Comparison of ENCODE assay signal across 12 cellular contexts in genomic region chr13:92224052-92224821, GRCh38.
DNase-seq lines count a peak whose midpoint lies in the region; ATAC-seq, FAIRE-seq and TF ChIP-seq lines count a peak whose summit lies in the region.
"Had no signal": no experiment of that assay in that cellular context is flagged by ENCODE, and none has a peak within 500 bp of the region (broad histone marks: within the 10 kb centered on the region; RNA-seq: fewer than 3 reads in every experiment).

No MANE protein-coding gene starts in this region.

- H3K27me3 Mint-ChIP-seq in astrocyte (ENCODE audit: low read depth, unreplicated experiment), result no peaks in the 10 kb centered on the region
- no peaks in the 10 kb centered on the region for H3K27me3 Mint-ChIP-seq in activated T-helper 1 cell treated with anti-CD3 and anti-CD28 coated beads, Interleukin-12 subunit alpha, Interleukin-12 subunit beta, Interleukin-2, Interleukin-4 antibody, amounts not matched to agents 30 ng/mL and 10 ng/mL and 1 ng/mL, durations not matched to agents 14 hours and 24 hours and 36 hours (ENCODE audit: insufficient read depth)

- DNase-seq in Right ventricle myocardium superior (no peak), right atrium auricular region (ENCODE audit: low spot score) (no peak), astrocyte (ENCODE audit: low read depth) (peak; percentile 99), kidney epithelial cell (ENCODE audit: low read depth) (peak; percentile 48), cerebellar nuclear complex (lab: John Stamatoyannopoulos, UW) (no peak)
- DNase-seq in activated T-helper 1 cell treated with anti-CD3 and anti-CD28 coated beads, Interleukin-12 subunit alpha, Interleukin-12 subunit beta, Interleukin-2, Interleukin-4 antibody, amounts not matched to agents 30 ng/mL and 10 ng/mL and 1 ng/mL, durations not matched to agents 14 hours and 24 hours and 36 hours (ENCODE audit: low spot score), result no peak
- DNase-seq: NCI-H1436 treated with DMSO at 0.1 percent for 48 hours, nucleus accumbens had no signal

- TF ChIP-seq CTCF in right atrium auricular region (IDR thresholded peaks at IDR 0.05) (no peak), astrocyte (IDR thresholded peaks at IDR 0.05; ENCODE audit: insufficient read depth, low read depth, low read length) (no peak), kidney epithelial cell (IDR thresholded peaks at IDR 0.05; ENCODE audit: insufficient read depth, low read length, poor library complexity, severe bottlenecking) (no peak)

- no peaks in the 10 kb centered on the region for H3K36me3 ChIP-seq in right atrium auricular region
- H3K36me3 ChIP-seq in astrocyte (ENCODE audit: insufficient read depth, low read length), result no peaks in the 10 kb centered on the region
- H3K36me3 ChIP-seq in kidney epithelial cell (ENCODE audit: control insufficient read depth, insufficient read depth, low read length), result no peaks in the 10 kb centered on the region
- H3K36me3 ChIP-seq: ascending aorta, SJSA1 had no signal

- H3K27ac ChIP-seq in right atrium auricular region (peak overlapping the region in 1 of 2 donors; percentile 48), astrocyte (ENCODE audit: low read depth, low read length) (peak overlapping the region; percentile 54)
- H3K27ac ChIP-seq: ascending aorta, SJSA1 had no signal

- no peaks in the 10 kb centered on the region for H3K4me1 ChIP-seq in right atrium auricular region
- H3K4me1 ChIP-seq in astrocyte (ENCODE audit: insufficient read depth, low read length), result peaks cover 25% of the 10 kb centered on the region
- H3K4me1 ChIP-seq: ascending aorta, SJSA1 had no signal

- peaks cover 40% of the 10 kb centered on the region for H3K4me1 Mint-ChIP-seq in astrocyte (ENCODE audit: low read depth, unreplicated experiment)
- H3K4me1 Mint-ChIP-seq in activated T-helper 1 cell treated with anti-CD3 and anti-CD28 coated beads, Interleukin-12 subunit alpha, Interleukin-12 subunit beta, Interleukin-2, Interleukin-4 antibody, amounts not matched to agents 30 ng/mL and 10 ng/mL and 1 ng/mL, durations not matched to agents 14 hours and 24 hours and 36 hours (ENCODE audit: low read depth), result no peaks in the 10 kb centered on the region

- H3K9ac ChIP-seq in astrocyte (ENCODE audit: low read length), result no peak overlapping the region

- peak; percentile 29 for FAIRE-seq in astrocyte (lab: Jason Lieb, UNC)

- H3K4me3 ChIP-seq in right atrium auricular region (no peak overlapping the region), astrocyte (ENCODE audit: insufficient read depth, low read depth, low read length) (no peak overlapping the region), kidney epithelial cell (ENCODE audit: low read depth, low read length) (no peak overlapping the region)
- H3K4me3 ChIP-seq: ascending aorta, SJSA1 had no signal

- intact Hi-C loops in Right ventricle myocardium superior (cut with DNase I), result no loop called here
- intact Hi-C loops in activated T-helper 1 cell treated with anti-CD3 and anti-CD28 coated beads, Interleukin-12 subunit alpha, Interleukin-12 subunit beta, Interleukin-2, Interleukin-4 antibody, amounts not matched to agents 30 ng/mL and 10 ng/mL and 1 ng/mL, durations not matched to agents 14 hours and 24 hours and 36 hours (cut with micrococcal nuclease), result no loop called here

- H3K27me3 ChIP-seq in right atrium auricular region (no peaks in the 10 kb centered on the region), astrocyte (ENCODE audit: insufficient read depth, low read length) (no peaks in the 10 kb centered on the region), kidney epithelial cell (ENCODE audit: control insufficient read depth, insufficient read depth, low read length) (no peaks in the 10 kb centered on the region)
- H3K27me3 ChIP-seq: ascending aorta, SJSA1 had no signal

- ATAC-seq in Right ventricle myocardium superior (ENCODE audit: poor library complexity), result peak; percentile 90
- ATAC-seq in HG02852 (IDR thresholded peaks at IDR 0.05; ENCODE audit: unreplicated experiment), result no peak
- ATAC-seq in HG03135 (IDR thresholded peaks at IDR 0.05; ENCODE audit: unreplicated experiment), result no peak

- H3K27ac Mint-ChIP-seq in astrocyte (ENCODE audit: unreplicated experiment), result peak overlapping the region; percentile 62
- H3K27ac Mint-ChIP-seq in activated T-helper 1 cell treated with anti-CD3 and anti-CD28 coated beads, Interleukin-12 subunit alpha, Interleukin-12 subunit beta, Interleukin-2, Interleukin-4 antibody, amounts not matched to agents 30 ng/mL and 10 ng/mL and 1 ng/mL, durations not matched to agents 14 hours and 24 hours and 36 hours, result no peak overlapping the region

- H3K79me2 ChIP-seq in astrocyte (ENCODE audit: insufficient read depth, low read length), result no peaks in the 10 kb centered on the region

- H4K20me1 ChIP-seq in astrocyte (ENCODE audit: insufficient read depth, low read length), result no peaks in the 10 kb centered on the region

- H3K36me3 Mint-ChIP-seq in astrocyte (ENCODE audit: low read depth, unreplicated experiment), result no peaks in the 10 kb centered on the region
- no peaks in the 10 kb centered on the region for H3K36me3 Mint-ChIP-seq in activated T-helper 1 cell treated with anti-CD3 and anti-CD28 coated beads, Interleukin-12 subunit alpha, Interleukin-12 subunit beta, Interleukin-2, Interleukin-4 antibody, amounts not matched to agents 30 ng/mL and 10 ng/mL and 1 ng/mL, durations not matched to agents 14 hours and 24 hours and 36 hours (ENCODE audit: low read depth)

- peaks cover under 1% of the 10 kb centered on the region for H3K9me3 Mint-ChIP-seq in astrocyte (ENCODE audit: unreplicated experiment)
- peaks cover 5% of the 10 kb centered on the region for H3K9me3 Mint-ChIP-seq in activated T-helper 1 cell treated with anti-CD3 and anti-CD28 coated beads, Interleukin-12 subunit alpha, Interleukin-12 subunit beta, Interleukin-2, Interleukin-4 antibody, amounts not matched to agents 30 ng/mL and 10 ng/mL and 1 ng/mL, durations not matched to agents 14 hours and 24 hours and 36 hours

- H2AFZ ChIP-seq in astrocyte (ENCODE audit: low read depth, low read length), result no peak overlapping the region

- H3K4me2 ChIP-seq in astrocyte (ENCODE audit: low read length), result peak overlapping the region; percentile 57

- no peaks in the 10 kb centered on the region for H3K9me3 ChIP-seq in right atrium auricular region
- no peaks in the 10 kb centered on the region for H3K9me3 ChIP-seq in astrocyte (ENCODE audit: insufficient read depth, low read depth, low read length)
- H3K9me3 ChIP-seq: ascending aorta, SJSA1 had no signal

- H3K4me3 Mint-ChIP-seq in astrocyte (ENCODE audit: unreplicated experiment), result no peak overlapping the region
- H3K4me3 Mint-ChIP-seq in activated T-helper 1 cell treated with anti-CD3 and anti-CD28 coated beads, Interleukin-12 subunit alpha, Interleukin-12 subunit beta, Interleukin-2, Interleukin-4 antibody, amounts not matched to agents 30 ng/mL and 10 ng/mL and 1 ng/mL, durations not matched to agents 14 hours and 24 hours and 36 hours, result no peak overlapping the region

Comparison
In these comparisons a context has a peak if more than half of its experiments do, and no peak if none do; other contexts are left out.
1. DNase-seq: peak in astrocyte (single experiment) and kidney epithelial cell (single experiment); none in Right ventricle myocardium superior (single experiment), right atrium auricular region (single experiment), activated T-helper 1 cell treated with anti-CD3 and anti-CD28 coated beads, Interleukin-12 subunit alpha, Interleukin-12 subunit beta, Interleukin-2, Interleukin-4 antibody, amounts not matched to agents 30 ng/mL and 10 ng/mL and 1 ng/mL, durations not matched to agents 14 hours and 24 hours and 36 hours (single experiment) and cerebellar nuclear complex (0 of 2).